Comparison of ENCODE assay signal across 32 cellular contexts in genomic region chr6:151904631-151905030, GRCh38.
"Had no signal": no experiment of that assay in that cellular context is flagged by ENCODE, and none has a peak within 500 bp of the region (broad histone marks: within the 10 kb centered on the region; RNA-seq: fewer than 3 reads in every experiment).

No MANE protein-coding gene starts in this region.

- DNase-seq: activated CD4-positive, alpha-beta memory T cell treated with anti-CD3 and anti-CD28 coated beads, Interleukin-2, amount 10 ng/mL, durations not matched to agents 7 days and 5 days; activated CD4-positive, alpha-beta T cell treated with anti-CD3 and anti-CD28 coated beads for 4 hours; activated CD4-positive, alpha-beta T cell treated with anti-CD3 and anti-CD28 coated beads, Interleukin-2, amount 10 ng/mL, durations not matched to agents 7 days and 5 days; activated CD4-positive, alpha-beta T cell treated with anti-CD3 and anti-CD28 coated beads, Interleukin-2, amount 50 U/mL, for 4 hours; activated CD4-positive, CD25-positive, alpha-beta regulatory T cell; activated CD4-positive, CD25-positive, alpha-beta regulatory T cell treated with anti-CD3 and anti-CD28 coated beads, Interleukin-2, amount 50 U/mL, for 72 hours; activated CD8-positive, alpha-beta memory T cell treated with anti-CD3 and anti-CD28 coated beads, Interleukin-2, amount 50 U/mL, for 48 hours; activated effector memory CD4-positive, alpha-beta T cell treated with Interleukin-2 at 50 U/mL for 16 hours; activated gamma-delta T cell treated with Interleukin-2 at 50 U/mL for 16 hours; activated naive CD4-positive, alpha-beta T cell treated with anti-CD3 and anti-CD28 coated beads, Interleukin-2, amount 50 U/mL, for 16 hours; activated naive CD4-positive, alpha-beta T cell treated with Interleukin-2 at 50 U/mL for 16 hours; activated T-cell treated with anti-CD3 and anti-CD28 coated beads for 4 hours; activated T-cell treated with anti-CD3 and anti-CD28 coated beads, Interleukin-2, amount 50 U/mL, for 4 hours; amniotic stem cell; anterior cingulate cortex; brain microvascular endothelial cell; dorsolateral prefrontal cortex; effector memory CD4-positive, alpha-beta T cell; endodermal cell; foreskin keratinocyte; gastrocnemius medialis; glutamatergic neuron; heart left ventricle; T-helper 2 cell had no signal

- H3K4me3 Mint-ChIP-seq: activated CD4-positive, alpha-beta memory T cell treated with anti-CD3 and anti-CD28 coated beads, Interleukin-2, amount 10 ng/mL, durations not matched to agents 7 days and 5 days; activated CD4-positive, alpha-beta T cell treated with anti-CD3 and anti-CD28 coated beads, Interleukin-2, amount 10 ng/mL, durations not matched to agents 7 days and 5 days; activated naive CD8-positive, alpha-beta T cell; activated T-cell treated with anti-CD3 and anti-CD28 coated beads, Interleukin-2, amount 50 U/mL, for 4 hours; activated T-helper 17 cell treated with anti-CD3 and anti-CD28 coated beads, Interleukin-2, amount 50 U/mL, for 72 hours; central memory CD8-positive, alpha-beta T cell; dendritic cell treated with granulocyte-macrophage colony-stimulating factor and Interleukin-4, amounts not matched to agents 40 ng/mL and 50 ng/mL, for 4 days; endodermal cell had no signal

- H3K36me3 ChIP-seq: brain microvascular endothelial cell, gastrocnemius medialis, heart left ventricle had no signal

- ATAC-seq: activated T-cell treated with anti-CD3 and anti-CD28 coated beads, Interleukin-2, amount 50 U/mL, for 4 hours; activated T-helper 17 cell treated with anti-CD3 and anti-CD28 coated beads, Interleukin-2, amount 50 U/mL, for 72 hours; esophagus mucosa; foreskin keratinocyte; gastrocnemius medialis; heart left ventricle had no signal

- H3K27ac Mint-ChIP-seq: activated CD4-positive, alpha-beta memory T cell treated with anti-CD3 and anti-CD28 coated beads, Interleukin-2, amount 10 ng/mL, durations not matched to agents 7 days and 5 days; activated CD4-positive, alpha-beta T cell treated with anti-CD3 and anti-CD28 coated beads, Interleukin-2, amount 10 ng/mL, durations not matched to agents 7 days and 5 days; activated naive CD8-positive, alpha-beta T cell; activated T-helper 17 cell treated with anti-CD3 and anti-CD28 coated beads, Interleukin-2, amount 50 U/mL, for 72 hours; dendritic cell treated with granulocyte-macrophage colony-stimulating factor and Interleukin-4, amounts not matched to agents 40 ng/mL and 50 ng/mL, for 4 days; endodermal cell had no signal

- H3K27me3 ChIP-seq: brain microvascular endothelial cell, dorsolateral prefrontal cortex, foreskin keratinocyte, gastrocnemius medialis, heart left ventricle had no signal

- FAIRE-seq: astrocyte, bronchial epithelial cell had no signal

- H3K4me1 ChIP-seq: gastrocnemius medialis, heart left ventricle had no signal

- H3K4me3 ChIP-seq: coronary artery, dorsolateral prefrontal cortex, gastrocnemius medialis, heart left ventricle had no signal

- H3K4me1 Mint-ChIP-seq: activated CD4-positive, alpha-beta memory T cell treated with anti-CD3 and anti-CD28 coated beads, Interleukin-2, amount 10 ng/mL, durations not matched to agents 7 days and 5 days; activated CD4-positive, alpha-beta T cell treated with anti-CD3 and anti-CD28 coated beads, Interleukin-2, amount 10 ng/mL, durations not matched to agents 7 days and 5 days; activated T-helper 17 cell treated with anti-CD3 and anti-CD28 coated beads, Interleukin-2, amount 50 U/mL, for 72 hours; central memory CD8-positive, alpha-beta T cell had no signal

- H3K9me3 ChIP-seq: gastrocnemius medialis had no signal

- H3K36me3 Mint-ChIP-seq: activated naive CD8-positive, alpha-beta T cell had no signal

- H3K27ac ChIP-seq: brain microvascular endothelial cell, coronary artery, dorsolateral prefrontal cortex, foreskin keratinocyte, gastrocnemius medialis, heart left ventricle had no signal

- H3K9me3 Mint-ChIP-seq: activated CD4-positive, alpha-beta memory T cell treated with anti-CD3 and anti-CD28 coated beads, Interleukin-2, amount 10 ng/mL, durations not matched to agents 7 days and 5 days; central memory CD8-positive, alpha-beta T cell had no signal

- H3K27me3 Mint-ChIP-seq: activated CD4-positive, alpha-beta memory T cell treated with anti-CD3 and anti-CD28 coated beads, Interleukin-2, amount 10 ng/mL, durations not matched to agents 7 days and 5 days; activated CD4-positive, alpha-beta T cell treated with anti-CD3 and anti-CD28 coated beads, Interleukin-2, amount 10 ng/mL, durations not matched to agents 7 days and 5 days; activated naive CD8-positive, alpha-beta T cell; activated T-helper 17 cell treated with anti-CD3 and anti-CD28 coated beads, Interleukin-2, amount 50 U/mL, for 72 hours; dendritic cell treated with granulocyte-macrophage colony-stimulating factor and Interleukin-4, amounts not matched to agents 40 ng/mL and 50 ng/mL, for 4 days had no signal
